ENCODE assay signal across 2 cellular contexts in genomic region chr3:159872374-159873109, GRCh38.
TF ChIP-seq lines count a peak whose summit lies in the region.

No MANE protein-coding gene starts in this region.

TF ChIP-seq in A549, 52 proteins besides CTCF, POLR2A, EP300 and RAD21 (continued from another document):
- TF ChIP-seq HOXA7 (CRISPR knock-in tag; IDR thresholded peaks at IDR 0.05) (no peak), SMC3 (IDR thresholded peaks at IDR 0.05) (0 out of 3 replicates have a peak, but pooled peaks have one; percentile 19), NFE2L2 (conservative IDR thresholded peaks at IDR 0.05; ENCODE audit: low read length) (0 out of 2 replicates have a peak, but pooled peaks have one; percentile 43), KDM1A (IDR thresholded peaks at IDR 0.05; ENCODE audit: low read depth) (no peak), FOSL2 (IDR thresholded peaks at IDR 0.05) (peak; percentile 85), FOSL2 (CRISPR knock-in tag; IDR thresholded peaks at IDR 0.05) (peak; percentile 94)

TF ChIP-seq in SK-N-SH, 30 proteins besides CTCF, POLR2A, EP300 and RAD21 (continued from another document):
- TF ChIP-seq ZBTB33 (IDR thresholded peaks at IDR 0.05; ENCODE audit: borderline replicate concordance, low read depth), result peak; percentile 74; the same call in 1 of the 2 replicates
- TF ChIP-seq NRF1 (IDR thresholded peaks at IDR 0.05; ENCODE audit: low read depth, low read length), result no peak
- 0 out of 2 replicates have a peak, but pooled peaks have one; percentile 34 for TF ChIP-seq FOXM1 (IDR thresholded peaks at IDR 0.05; ENCODE audit: low read depth)
- TF ChIP-seq TCF12 (IDR thresholded peaks at IDR 0.05), result peak; percentile 85
- 0 out of 2 replicates have a peak, but pooled peaks have one; percentile 32 for TF ChIP-seq YY1 (IDR thresholded peaks at IDR 0.05; ENCODE audit: low read depth)
- peak; percentile 52 for TF ChIP-seq MAX (IDR thresholded peaks at IDR 0.05; ENCODE audit: low read depth)
- TF ChIP-seq NFIC (IDR thresholded peaks at IDR 0.05; ENCODE audit: borderline replicate concordance), result peak; percentile 65
- TF ChIP-seq PBX3 (IDR thresholded peaks at IDR 0.05), result peak; percentile 85
- TF ChIP-seq FOSL2 (IDR thresholded peaks at IDR 0.05; ENCODE audit: borderline replicate concordance, low read depth), result peak; percentile 94
- TF ChIP-seq JUND (IDR thresholded peaks at IDR 0.05), result peak; percentile 96
